21 cellular contexts compared by ENCODE assay signal in the genomic region with DNA sequence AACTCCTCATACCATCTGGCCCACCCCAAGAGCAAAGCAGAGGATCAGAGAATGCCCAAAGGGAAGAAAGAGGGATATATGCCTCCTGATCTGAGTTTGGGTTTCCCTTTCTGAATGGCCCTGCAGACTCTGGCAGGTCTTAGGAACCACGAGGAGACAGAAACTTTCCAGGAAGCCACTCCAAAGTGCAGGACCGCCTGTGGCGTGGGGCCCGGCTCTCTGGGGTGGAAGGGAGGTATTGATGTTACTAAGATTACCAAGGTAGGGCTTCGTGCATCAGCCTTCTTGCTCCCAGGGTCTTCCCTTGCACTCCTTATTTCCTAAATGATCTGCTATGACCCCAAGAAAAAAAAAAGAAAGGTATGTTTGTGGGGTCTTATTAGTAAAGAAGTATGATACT. TPM values are rescaled to one million over a fixed set of nuclear protein-coding genes. Genes with fewer than 3 reads are reported as not detected.
DNase-seq lines count a peak whose midpoint lies in the region; ATAC-seq and TF ChIP-seq lines count a peak whose summit lies in the region.
"Had no signal": no experiment of that assay in that cellular context is flagged by ENCODE, and none has a peak within 500 bp of the region (broad histone marks: within the 10 kb centered on the region; RNA-seq: fewer than 3 reads in every experiment).

No MANE protein-coding gene starts in this region.

- no peak overlapping the region for H3K4me3 Mint-ChIP-seq in activated naive CD8-positive, alpha-beta T cell treated with anti-CD3 and anti-CD28 coated beads, Interleukin-2, amount 50 U/mL, for 24 hours
- H3K4me3 Mint-ChIP-seq in activated naive CD8-positive, alpha-beta T cell treated with anti-CD3 and anti-CD28 coated beads for 36 hours, result no peak overlapping the region
- H3K4me3 Mint-ChIP-seq: B cell; CD4-positive, CD25-positive, alpha-beta regulatory T cell; CD8-positive, alpha-beta T cell had no signal

- no peak overlapping the region for H3K27ac Mint-ChIP-seq in activated naive CD8-positive, alpha-beta T cell treated with anti-CD3 and anti-CD28 coated beads, Interleukin-2, amount 50 U/mL, for 24 hours
- H3K27ac Mint-ChIP-seq in activated naive CD8-positive, alpha-beta T cell treated with anti-CD3 and anti-CD28 coated beads for 36 hours, result no peak overlapping the region
- H3K27ac Mint-ChIP-seq: B cell; CD4-positive, CD25-positive, alpha-beta regulatory T cell; CD8-positive, alpha-beta T cell had no signal

- no peak overlapping the region for H3K4me2 ChIP-seq in OCI-LY1 (ENCODE audit: low read length)
- H3K4me2 ChIP-seq: BLaER1 had no signal

- H3K9me2 ChIP-seq in OCI-LY1 (ENCODE audit: low read depth, low read length), result no peaks in the 10 kb centered on the region

- DNase-seq in activated naive CD8-positive, alpha-beta T cell treated with anti-CD3 and anti-CD28 coated beads, Interleukin-2, amount 50 U/mL, for 24 hours, result no peak
- DNase-seq in activated naive CD8-positive, alpha-beta T cell treated with anti-CD3 and anti-CD28 coated beads for 36 hours, result no peak
- DNase-seq in thyroid gland (peak; percentile 22 to 50), pons (ENCODE audit: low spot score) (no peak)
- DNase-seq in activated T-cell treated with anti-CD3 and anti-CD28 coated beads, Interleukin-2, amount 50 U/mL, for 1 hour, result no peak
- DNase-seq: CD4-positive, CD25-positive, alpha-beta regulatory T cell; CD8-positive, alpha-beta T cell; DMS 273 treated with DMSO at 0.1 percent for 48 hours; DMS79; EL; GDM1; GM23248; H7; HCEC 1CT had no signal

- no peaks in the 10 kb centered on the region for H3K36me3 Mint-ChIP-seq in activated naive CD8-positive, alpha-beta T cell treated with anti-CD3 and anti-CD28 coated beads, Interleukin-2, amount 50 U/mL, for 24 hours (ENCODE audit: low read depth)
- H3K36me3 Mint-ChIP-seq in activated naive CD8-positive, alpha-beta T cell treated with anti-CD3 and anti-CD28 coated beads for 36 hours, result no peaks in the 10 kb centered on the region
- H3K36me3 Mint-ChIP-seq: CD4-positive, CD25-positive, alpha-beta regulatory T cell; CD8-positive, alpha-beta T cell had no signal

- peaks cover 5% of the 10 kb centered on the region for H3K4me1 Mint-ChIP-seq in activated naive CD8-positive, alpha-beta T cell treated with anti-CD3 and anti-CD28 coated beads, Interleukin-2, amount 50 U/mL, for 24 hours
- H3K4me1 Mint-ChIP-seq in activated naive CD8-positive, alpha-beta T cell treated with anti-CD3 and anti-CD28 coated beads for 36 hours, result peaks cover 8% of the 10 kb centered on the region
- H3K4me1 Mint-ChIP-seq: CD4-positive, CD25-positive, alpha-beta regulatory T cell had no signal

- WGBS in thyroid gland, 2 donors, result 50 to 56% methylated on average over 5 of the region's 5 CpGs

- H3K27me3 ChIP-seq in OCI-LY1 (ENCODE audit: insufficient read depth, low read length), result no peaks in the 10 kb centered on the region
- no peaks in the 10 kb centered on the region for H3K27me3 ChIP-seq in skeletal muscle tissue (ENCODE audit: control insufficient read depth in 3 of 3, insufficient read depth in 3 of 3, low read length in 3 of 3)
- H3K27me3 ChIP-seq in thyroid gland, result no peaks in the 10 kb centered on the region
- H3K27me3 ChIP-seq: BLaER1 had no signal

- H3K36me3 ChIP-seq in OCI-LY1 (ENCODE audit: insufficient read depth, low read length), result peaks cover 55% of the 10 kb centered on the region
- H3K36me3 ChIP-seq in skeletal muscle tissue (ENCODE audit: control insufficient read depth in 3 of 3, insufficient read depth in 3 of 3, low read length in 3 of 3), result no peaks in the 10 kb centered on the region
- H3K36me3 ChIP-seq in thyroid gland, result no peaks in the 10 kb centered on the region
- H3K36me3 ChIP-seq: BLaER1 had no signal

- no peaks in the 10 kb centered on the region for H3F3A ChIP-seq in OCI-LY1 (ENCODE audit: insufficient read depth, low read length)

- TF ChIP-seq CTCF in OCI-LY1 (IDR thresholded peaks at IDR 0.05; ENCODE audit: low read length), result no peak
- TF ChIP-seq CTCF in thyroid gland (IDR thresholded peaks at IDR 0.05), result no peak

- H3K9me3 ChIP-seq in OCI-LY1 (ENCODE audit: low read length) (no peaks in the 10 kb centered on the region), skeletal muscle tissue (ENCODE audit: control insufficient read depth in 3 of 3, low read length in 3 of 3) (no peaks in the 10 kb centered on the region), thyroid gland (no peaks in the 10 kb centered on the region)

- no peak overlapping the region for H2AFZ ChIP-seq in OCI-LY1 (ENCODE audit: low read length)
- H2AFZ ChIP-seq: GM23248 had no signal

- peaks cover 4% of the 10 kb centered on the region for H3K27me3 Mint-ChIP-seq in activated naive CD8-positive, alpha-beta T cell treated with anti-CD3 and anti-CD28 coated beads, Interleukin-2, amount 50 U/mL, for 24 hours
- H3K27me3 Mint-ChIP-seq in activated naive CD8-positive, alpha-beta T cell treated with anti-CD3 and anti-CD28 coated beads for 36 hours, result peaks cover 4% of the 10 kb centered on the region

- H3K79me2 ChIP-seq in OCI-LY1 (ENCODE audit: insufficient read depth, low read length), result peaks cover 14% of the 10 kb centered on the region; the same call in 1 of the 2 replicates

- ATAC-seq in activated naive CD8-positive, alpha-beta T cell treated with anti-CD3 and anti-CD28 coated beads, Interleukin-2, amount 50 U/mL, for 24 hours, result peak; percentile 18
- ATAC-seq: CD8-positive, alpha-beta T cell; GM12878 had no signal

- no peak overlapping the region for H3K9ac ChIP-seq in OCI-LY1 (ENCODE audit: low read length)
- H3K9ac ChIP-seq in skeletal muscle tissue (ENCODE audit: low read depth in 1 of 3, low read length in 3 of 3), result no peak overlapping the region
- H3K9ac ChIP-seq: BLaER1, GM23248 had no signal

- no peaks in the 10 kb centered on the region for H3K9me3 Mint-ChIP-seq in activated naive CD8-positive, alpha-beta T cell treated with anti-CD3 and anti-CD28 coated beads, Interleukin-2, amount 50 U/mL, for 24 hours
- H3K9me3 Mint-ChIP-seq in activated naive CD8-positive, alpha-beta T cell treated with anti-CD3 and anti-CD28 coated beads for 36 hours, result no peaks in the 10 kb centered on the region
- H3K9me3 Mint-ChIP-seq: CD8-positive, alpha-beta T cell had no signal

- H3K4me3 ChIP-seq in OCI-LY1 (ENCODE audit: low read depth, low read length, poor library complexity, severe bottlenecking) (no peak overlapping the region), skeletal muscle tissue (ENCODE audit: low read length in 3 of 3) (no peak overlapping the region), thyroid gland (replicated peaks in 1 of 3) (no peak overlapping the region)
- H3K4me3 ChIP-seq: BLaER1, GM12878, GM23248 had no signal

- H3K27ac ChIP-seq in OCI-LY1 (ENCODE audit: low read depth, low read length, poor library complexity, severe bottlenecking), result peak overlapping the region; percentile 13
- peak overlapping the region; percentile 74 for H3K27ac ChIP-seq in skeletal muscle tissue (ENCODE audit: low read depth, low read length)
- no peak overlapping the region for H3K27ac ChIP-seq in thyroid gland
- H3K27ac ChIP-seq: 22Rv1, BLaER1, C4-2B, GM23248 had no signal

- intact Hi-C loops in thyroid gland (cut with DNase I), result no loop called here

- no peaks in the 10 kb centered on the region for H4K20me1 ChIP-seq in OCI-LY1 (ENCODE audit: insufficient read depth, low read length)
- H4K20me1 ChIP-seq: BLaER1 had no signal

- no peak for TF ChIP-seq POLR2A in thyroid gland (IDR thresholded peaks at IDR 0.05)

- H3K4me1 ChIP-seq in OCI-LY1 (ENCODE audit: insufficient read depth, low read length, severe bottlenecking) (peaks cover 89% of the 10 kb centered on the region), skeletal muscle tissue (ENCODE audit: control insufficient read depth in 3 of 3, insufficient read depth in 3 of 3, low read length in 3 of 3) (peaks cover 11 to 17% (median 17%) of the 10 kb centered on the region in 3 donors), thyroid gland (peaks cover 17 to 30% of the 10 kb centered on the region in 2 donors)

RNA-seq across cellular contexts. Expression of a gene that starts 41.9 kb away (rescaled TPM):
- total RNA-seq in activated naive CD8-positive, alpha-beta T cell treated with anti-CD3 and anti-CD28 coated beads for 36 hours, result 10 to 100 TPM; 91.1 to 93.0 TPM
- total RNA-seq in skeletal muscle tissue, result 77.8 TPM
- 100 to 1,000 TPM in 2 of 4 donors, 10 to 100 TPM in 2; 52.2 to 142 (median 100) TPM for total RNA-seq in thyroid gland

Comparison
In these comparisons a context has a peak if more than half of its experiments do, and no peak if none do; other contexts are left out.
1. DNase-seq: peak in thyroid gland (2 of 2); none in activated naive CD8-positive, alpha-beta T cell treated with anti-CD3 and anti-CD28 coated beads, Interleukin-2, amount 50 U/mL, for 24 hours (single experiment), activated naive CD8-positive, alpha-beta T cell treated with anti-CD3 and anti-CD28 coated beads for 36 hours (single experiment), pons (single experiment) and activated T-cell treated with anti-CD3 and anti-CD28 coated beads, Interleukin-2, amount 50 U/mL, for 1 hour (single experiment).
2. H3K27ac ChIP-seq: peak in OCI-LY1 (single experiment) and skeletal muscle tissue (single experiment); none in thyroid gland (0 of 3).